1 cellular context compared by ENCODE assay signal in the genomic region with DNA sequence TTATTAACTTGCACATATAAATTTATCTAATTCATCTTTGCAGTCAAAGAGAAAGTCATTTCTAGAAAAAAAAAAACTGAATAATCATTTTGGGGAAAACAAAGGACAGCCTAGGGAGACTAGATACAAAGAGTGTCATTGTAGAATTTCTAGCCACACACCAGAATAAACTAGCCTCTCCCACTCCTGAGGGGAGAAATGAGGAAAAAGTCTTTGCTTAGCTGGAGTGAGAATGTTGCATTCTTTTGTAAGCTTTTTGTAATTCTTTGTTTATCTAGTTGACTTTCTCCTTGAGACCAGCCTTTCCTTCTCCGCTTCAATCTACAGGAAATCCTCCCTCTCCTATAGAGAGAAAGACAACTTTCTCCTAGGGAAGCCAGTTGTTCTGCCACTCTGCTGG.
TF ChIP-seq lines count a peak whose summit lies in the region.

No MANE protein-coding gene starts in this region.

TF ChIP-seq in IMR-90, 13 proteins besides CTCF, POLR2A, EP300 and RAD21:
- no peak for TF ChIP-seq MAFK (IDR thresholded peaks at IDR 0.05; ENCODE audit: low read depth, low read length)
- no peak for TF ChIP-seq USF2 (IDR thresholded peaks at IDR 0.05; ENCODE audit: low read depth, low read length)
- no peak for TF ChIP-seq CEBPB (IDR thresholded peaks at IDR 0.05; ENCODE audit: low read depth, low read length)
- no peak for TF ChIP-seq RCOR1 (IDR thresholded peaks at IDR 0.05; ENCODE audit: insufficient replicate concordance, low read length)
- TF ChIP-seq SMC3 (IDR thresholded peaks at IDR 0.05; ENCODE audit: low read depth, low read length): no peak
- TF ChIP-seq BHLHE40 (IDR thresholded peaks at IDR 0.05; ENCODE audit: low read depth, low read length): no peak
- no peak for TF ChIP-seq MAZ (IDR thresholded peaks at IDR 0.05; ENCODE audit: borderline replicate concordance, low read depth, low read length)
- TF ChIP-seq MXI1 (IDR thresholded peaks at IDR 0.05; ENCODE audit: borderline replicate concordance, low read depth, low read length): no peak
- no peak for TF ChIP-seq CHD1 (IDR thresholded peaks at IDR 0.05; ENCODE audit: low read depth, low read length)
- TF ChIP-seq, protein P1, sequence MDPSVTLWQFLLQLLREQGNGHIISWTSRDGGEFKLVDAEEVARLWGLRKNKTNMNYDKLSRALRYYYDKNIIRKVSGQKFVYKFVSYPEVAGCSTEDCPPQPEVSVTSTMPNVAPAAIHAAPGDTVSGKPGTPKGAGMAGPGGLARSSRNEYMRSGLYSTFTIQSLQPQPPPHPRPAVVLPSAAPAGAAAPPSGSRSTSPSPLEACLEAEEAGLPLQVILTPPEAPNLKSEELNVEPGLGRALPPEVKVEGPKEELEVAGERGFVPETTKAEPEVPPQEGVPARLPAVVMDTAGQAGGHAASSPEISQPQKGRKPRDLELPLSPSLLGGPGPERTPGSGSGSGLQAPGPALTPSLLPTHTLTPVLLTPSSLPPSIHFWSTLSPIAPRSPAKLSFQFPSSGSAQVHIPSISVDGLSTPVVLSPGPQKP (IDR thresholded peaks at IDR 0.05; ENCODE audit: borderline replicate concordance, low read depth, low read length): no peak
- no peak for TF ChIP-seq NFE2L2 (IDR thresholded peaks at IDR 0.05; ENCODE audit: low read depth, low read length)
- TF ChIP-seq FOS (IDR thresholded peaks at IDR 0.05; ENCODE audit: low read depth, low read length): no peak
- TF ChIP-seq RFX5 (IDR thresholded peaks at IDR 0.05; ENCODE audit: low read depth, low read length): no peak
